In the genomic region with DNA sequence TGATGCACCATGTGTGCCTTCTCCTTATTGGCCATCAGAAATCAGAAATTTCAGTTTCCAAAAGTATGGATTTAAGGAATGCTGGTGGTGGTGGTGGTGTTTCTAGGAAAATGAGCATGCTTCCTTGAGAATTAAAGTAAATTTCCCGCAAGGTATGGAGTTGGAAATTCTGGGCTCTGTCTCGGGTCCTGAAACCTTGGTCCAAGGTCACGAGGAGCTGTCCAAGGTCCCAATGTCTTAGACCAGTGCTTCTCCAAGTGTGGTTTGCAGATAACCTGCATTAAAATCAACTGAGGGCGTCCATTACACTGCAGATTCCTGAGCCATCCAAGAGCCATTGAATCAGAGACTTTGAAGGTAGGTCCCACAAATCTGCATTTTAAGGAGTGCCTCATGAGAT, we compare ENCODE assay signal across 1 cellular context.
TF ChIP-seq lines count a peak whose summit lies in the region.

No MANE protein-coding gene starts in this region.

TF ChIP-seq in K562, 482 proteins besides CTCF, POLR2A, EP300 and RAD21 (continued from another document and continues in another):
- TF ChIP-seq, protein P1, sequence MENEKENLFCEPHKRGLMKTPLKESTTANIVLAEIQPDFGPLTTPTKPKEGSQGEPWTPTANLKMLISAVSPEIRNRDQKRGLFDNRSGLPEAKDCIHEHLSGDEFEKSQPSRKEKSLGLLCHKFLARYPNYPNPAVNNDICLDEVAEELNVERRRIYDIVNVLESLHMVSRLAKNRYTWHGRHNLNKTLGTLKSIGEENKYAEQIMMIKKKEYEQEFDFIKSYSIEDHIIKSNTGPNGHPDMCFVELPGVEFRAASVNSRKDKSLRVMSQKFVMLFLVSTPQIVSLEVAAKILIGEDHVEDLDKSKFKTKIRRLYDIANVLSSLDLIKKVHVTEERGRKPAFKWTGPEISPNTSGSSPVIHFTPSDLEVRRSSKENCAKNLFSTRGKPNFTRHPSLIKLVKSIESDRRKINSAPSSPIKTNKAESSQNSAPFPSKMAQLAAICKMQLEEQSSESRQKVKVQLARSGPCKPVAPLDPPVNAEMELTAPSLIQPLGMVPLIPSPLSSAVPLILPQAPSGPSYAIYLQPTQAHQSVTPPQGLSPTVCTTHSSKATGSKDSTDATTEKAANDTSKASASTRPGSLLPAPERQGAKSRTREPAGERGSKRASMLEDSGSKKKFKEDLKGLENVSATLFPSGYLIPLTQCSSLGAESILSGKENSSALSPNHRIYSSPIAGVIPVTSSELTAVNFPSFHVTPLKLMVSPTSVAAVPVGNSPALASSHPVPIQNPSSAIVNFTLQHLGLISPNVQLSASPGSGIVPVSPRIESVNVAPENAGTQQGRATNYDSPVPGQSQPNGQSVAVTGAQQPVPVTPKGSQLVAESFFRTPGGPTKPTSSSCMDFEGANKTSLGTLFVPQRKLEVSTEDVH (IDR thresholded peaks at IDR 0.05; ENCODE audit: low read depth, partially characterized antibody), result no peak
- TF ChIP-seq HMG20A (CRISPR knock-in tag; conservative IDR thresholded peaks at IDR 0.05) (no peak), BCOR (IDR thresholded peaks at IDR 0.05) (no peak), TEAD4 (IDR thresholded peaks at IDR 0.05; ENCODE audit: low read length) (no peak), TEAD4 (CRISPR knock-in tag; IDR thresholded peaks at IDR 0.05; ENCODE audit: borderline replicate concordance) (no peak), RBM34 (IDR thresholded peaks at IDR 0.05; ENCODE audit: borderline replicate concordance, insufficient read depth, low read length) (no peak), SRSF1 (IDR thresholded peaks at IDR 0.05; ENCODE audit: low read depth, low read length) (no peak), CCNT2 (IDR thresholded peaks at IDR 0.05; ENCODE audit: borderline replicate concordance, extremely low read depth, insufficient read length, low read depth, low read length) (no peak), ZNF431 (CRISPR knock-in tag; IDR thresholded peaks at IDR 0.05) (no peak), BCL6 (CRISPR knock-in tag; IDR thresholded peaks at IDR 0.05) (peak; percentile 64; the same call in 1 of the 2 replicates), RBM14 (IDR thresholded peaks at IDR 0.05; ENCODE audit: borderline replicate concordance, insufficient read depth, low read depth, low read length) (no peak), PTRF (tag; IDR thresholded peaks at IDR 0.05) (no peak), RBBP5 (IDR thresholded peaks at IDR 0.05; ENCODE audit: borderline replicate concordance, insufficient read depth, low read length, poor library complexity, severe bottlenecking) (no peak), ZNF324 (CRISPR knock-in tag; IDR thresholded peaks at IDR 0.05) (no peak), CBX2 (IDR thresholded peaks at IDR 0.05; ENCODE audit: insufficient read depth, low read length, poor library complexity, severe bottlenecking) (no peak), TRIM28 (IDR thresholded peaks at IDR 0.05) (no peak), ZNF75A (CRISPR knock-in tag; IDR thresholded peaks at IDR 0.05) (no peak), DACH1 (IDR thresholded peaks at IDR 0.05; ENCODE audit: partially characterized antibody) (no peak), FOXJ3 (CRISPR knock-in tag; IDR thresholded peaks at IDR 0.05) (peak; percentile 75), SMARCA4 (IDR thresholded peaks at IDR 0.05) (no peak), BACH1 (tag; IDR thresholded peaks at IDR 0.05) (peak; percentile 63), POLR2AphosphoS2 (IDR thresholded peaks at IDR 0.05; ENCODE audit: low read length) (no peak), SAFB (IDR thresholded peaks at IDR 0.05; ENCODE audit: borderline replicate concordance, low read depth, low read length) (no peak), TEAD2 (tag; IDR thresholded peaks at IDR 0.05) (no peak), MEF2D (tag; conservative IDR thresholded peaks at IDR 0.05; ENCODE audit: low read depth) (no peak), IFI16 (CRISPR knock-in tag; IDR thresholded peaks at IDR 0.05) (no peak), KLF6 (CRISPR knock-in tag; IDR thresholded peaks at IDR 0.05; ENCODE audit: borderline replicate concordance) (peak; percentile 53; the same call in 1 of the 2 replicates), DDX20 (tag; IDR thresholded peaks at IDR 0.05; ENCODE audit: low read depth) (no peak), HDGF (IDR thresholded peaks at IDR 0.05) (no peak), HNRNPK (IDR thresholded peaks at IDR 0.05; ENCODE audit: low read depth, low read length, poor library complexity, severe bottlenecking) (no peak)
- TF ChIP-seq, protein P2, sequence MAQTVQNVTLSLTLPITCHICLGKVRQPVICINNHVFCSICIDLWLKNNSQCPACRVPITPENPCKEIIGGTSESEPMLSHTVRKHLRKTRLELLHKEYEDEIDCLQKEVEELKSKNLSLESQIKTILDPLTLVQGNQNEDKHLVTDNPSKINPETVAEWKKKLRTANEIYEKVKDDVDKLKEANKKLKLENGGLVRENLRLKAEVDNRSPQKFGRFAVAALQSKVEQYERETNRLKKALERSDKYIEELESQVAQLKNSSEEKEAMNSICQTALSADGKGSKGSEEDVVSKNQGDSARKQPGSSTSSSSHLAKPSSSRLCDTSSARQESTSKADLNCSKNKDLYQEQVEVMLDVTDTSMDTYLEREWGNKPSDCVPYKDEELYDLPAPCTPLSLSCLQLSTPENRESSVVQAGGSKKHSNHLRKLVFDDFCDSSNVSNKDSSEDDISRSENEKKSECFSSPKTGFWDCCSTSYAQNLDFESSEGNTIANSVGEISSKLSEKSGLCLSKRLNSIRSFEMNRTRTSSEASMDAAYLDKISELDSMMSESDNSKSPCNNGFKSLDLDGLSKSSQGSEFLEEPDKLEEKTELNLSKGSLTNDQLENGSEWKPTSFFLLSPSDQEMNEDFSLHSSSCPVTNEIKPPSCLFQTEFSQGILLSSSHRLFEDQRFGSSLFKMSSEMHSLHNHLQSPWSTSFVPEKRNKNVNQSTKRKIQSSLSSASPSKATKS (CRISPR knock-in tag; IDR thresholded peaks at IDR 0.05), result no peak
- TF ChIP-seq, protein P3, sequence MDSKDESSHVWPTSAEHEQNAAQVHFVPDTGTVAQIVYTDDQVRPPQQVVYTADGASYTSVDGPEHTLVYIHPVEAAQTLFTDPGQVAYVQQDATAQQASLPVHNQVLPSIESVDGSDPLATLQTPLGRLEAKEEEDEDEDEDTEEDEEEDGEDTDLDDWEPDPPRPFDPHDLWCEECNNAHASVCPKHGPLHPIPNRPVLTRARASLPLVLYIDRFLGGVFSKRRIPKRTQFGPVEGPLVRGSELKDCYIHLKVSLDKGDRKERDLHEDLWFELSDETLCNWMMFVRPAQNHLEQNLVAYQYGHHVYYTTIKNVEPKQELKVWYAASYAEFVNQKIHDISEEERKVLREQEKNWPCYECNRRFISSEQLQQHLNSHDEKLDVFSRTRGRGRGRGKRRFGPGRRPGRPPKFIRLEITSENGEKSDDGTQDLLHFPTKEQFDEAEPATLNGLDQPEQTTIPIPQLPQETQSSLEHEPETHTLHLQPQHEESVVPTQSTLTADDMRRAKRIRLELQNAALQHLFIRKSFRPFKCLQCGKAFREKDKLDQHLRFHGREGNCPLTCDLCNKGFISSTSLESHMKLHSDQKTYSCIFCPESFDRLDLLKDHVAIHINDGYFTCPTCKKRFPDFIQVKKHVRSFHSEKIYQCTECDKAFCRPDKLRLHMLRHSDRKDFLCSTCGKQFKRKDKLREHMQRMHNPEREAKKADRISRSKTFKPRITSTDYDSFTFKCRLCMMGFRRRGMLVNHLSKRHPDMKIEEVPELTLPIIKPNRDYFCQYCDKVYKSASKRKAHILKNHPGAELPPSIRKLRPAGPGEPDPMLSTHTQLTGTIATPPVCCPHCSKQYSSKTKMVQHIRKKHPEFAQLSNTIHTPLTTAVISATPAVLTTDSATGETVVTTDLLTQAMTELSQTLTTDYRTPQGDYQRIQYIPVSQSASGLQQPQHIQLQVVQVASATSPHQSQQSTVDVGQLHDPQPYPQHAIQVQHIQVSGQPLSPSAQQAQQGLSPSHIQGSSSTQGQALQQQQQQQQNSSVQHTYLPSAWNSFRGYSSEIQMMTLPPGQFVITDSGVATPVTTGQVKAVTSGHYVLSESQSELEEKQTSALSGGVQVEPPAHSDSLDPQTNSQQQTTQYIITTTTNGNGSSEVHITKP (IDR thresholded peaks at IDR 0.05; ENCODE audit: partially characterized antibody), result no peak
- TF ChIP-seq, protein P4, sequence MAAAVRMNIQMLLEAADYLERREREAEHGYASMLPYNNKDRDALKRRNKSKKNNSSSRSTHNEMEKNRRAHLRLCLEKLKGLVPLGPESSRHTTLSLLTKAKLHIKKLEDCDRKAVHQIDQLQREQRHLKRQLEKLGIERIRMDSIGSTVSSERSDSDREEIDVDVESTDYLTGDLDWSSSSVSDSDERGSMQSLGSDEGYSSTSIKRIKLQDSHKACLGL (CRISPR knock-in tag; IDR thresholded peaks at IDR 0.05; ENCODE audit: borderline replicate concordance, poor library complexity, severe bottlenecking), result no peak
- TF ChIP-seq, protein P5, sequence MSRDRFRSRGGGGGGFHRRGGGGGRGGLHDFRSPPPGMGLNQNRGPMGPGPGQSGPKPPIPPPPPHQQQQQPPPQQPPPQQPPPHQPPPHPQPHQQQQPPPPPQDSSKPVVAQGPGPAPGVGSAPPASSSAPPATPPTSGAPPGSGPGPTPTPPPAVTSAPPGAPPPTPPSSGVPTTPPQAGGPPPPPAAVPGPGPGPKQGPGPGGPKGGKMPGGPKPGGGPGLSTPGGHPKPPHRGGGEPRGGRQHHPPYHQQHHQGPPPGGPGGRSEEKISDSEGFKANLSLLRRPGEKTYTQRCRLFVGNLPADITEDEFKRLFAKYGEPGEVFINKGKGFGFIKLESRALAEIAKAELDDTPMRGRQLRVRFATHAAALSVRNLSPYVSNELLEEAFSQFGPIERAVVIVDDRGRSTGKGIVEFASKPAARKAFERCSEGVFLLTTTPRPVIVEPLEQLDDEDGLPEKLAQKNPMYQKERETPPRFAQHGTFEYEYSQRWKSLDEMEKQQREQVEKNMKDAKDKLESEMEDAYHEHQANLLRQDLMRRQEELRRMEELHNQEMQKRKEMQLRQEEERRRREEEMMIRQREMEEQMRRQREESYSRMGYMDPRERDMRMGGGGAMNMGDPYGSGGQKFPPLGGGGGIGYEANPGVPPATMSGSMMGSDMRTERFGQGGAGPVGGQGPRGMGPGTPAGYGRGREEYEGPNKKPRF (IDR thresholded peaks at IDR 0.05; ENCODE audit: low read depth, low read length), result no peak
- TF ChIP-seq, protein P6, sequence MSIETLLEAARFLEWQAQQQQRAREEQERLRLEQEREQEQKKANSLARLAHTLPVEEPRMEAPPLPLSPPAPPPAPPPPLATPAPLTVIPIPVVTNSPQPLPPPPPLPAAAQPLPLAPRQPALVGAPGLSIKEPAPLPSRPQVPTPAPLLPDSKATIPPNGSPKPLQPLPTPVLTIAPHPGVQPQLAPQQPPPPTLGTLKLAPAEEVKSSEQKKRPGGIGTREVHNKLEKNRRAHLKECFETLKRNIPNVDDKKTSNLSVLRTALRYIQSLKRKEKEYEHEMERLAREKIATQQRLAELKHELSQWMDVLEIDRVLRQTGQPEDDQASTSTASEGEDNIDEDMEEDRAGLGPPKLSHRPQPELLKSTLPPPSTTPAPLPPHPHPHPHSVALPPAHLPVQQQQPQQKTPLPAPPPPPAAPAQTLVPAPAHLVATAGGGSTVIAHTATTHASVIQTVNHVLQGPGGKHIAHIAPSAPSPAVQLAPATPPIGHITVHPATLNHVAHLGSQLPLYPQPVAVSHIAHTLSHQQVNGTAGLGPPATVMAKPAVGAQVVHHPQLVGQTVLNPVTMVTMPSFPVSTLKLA (conservative IDR thresholded peaks at IDR 0.05), result no peak; a peak in 1 of 4 replicates
- TF ChIP-seq, protein P7, sequence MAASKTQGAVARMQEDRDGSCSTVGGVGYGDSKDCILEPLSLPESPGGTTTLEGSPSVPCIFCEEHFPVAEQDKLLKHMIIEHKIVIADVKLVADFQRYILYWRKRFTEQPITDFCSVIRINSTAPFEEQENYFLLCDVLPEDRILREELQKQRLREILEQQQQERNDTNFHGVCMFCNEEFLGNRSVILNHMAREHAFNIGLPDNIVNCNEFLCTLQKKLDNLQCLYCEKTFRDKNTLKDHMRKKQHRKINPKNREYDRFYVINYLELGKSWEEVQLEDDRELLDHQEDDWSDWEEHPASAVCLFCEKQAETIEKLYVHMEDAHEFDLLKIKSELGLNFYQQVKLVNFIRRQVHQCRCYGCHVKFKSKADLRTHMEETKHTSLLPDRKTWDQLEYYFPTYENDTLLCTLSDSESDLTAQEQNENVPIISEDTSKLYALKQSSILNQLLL (CRISPR knock-in tag; IDR thresholded peaks at IDR 0.05; ENCODE audit: borderline replicate concordance), result no peak
- TF ChIP-seq, protein P8, sequence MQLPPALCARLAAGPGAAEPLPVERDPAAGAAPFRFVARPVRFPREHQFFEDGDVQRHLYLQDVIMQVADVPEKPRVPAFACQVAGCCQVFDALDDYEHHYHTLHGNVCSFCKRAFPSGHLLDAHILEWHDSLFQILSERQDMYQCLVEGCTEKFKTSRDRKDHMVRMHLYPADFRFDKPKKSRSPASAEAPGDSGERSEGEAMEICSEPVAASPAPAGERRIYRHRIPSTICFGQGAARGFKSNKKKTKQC (CRISPR knock-in tag; IDR thresholded peaks at IDR 0.05), result peak; percentile 99
- TF ChIP-seq, protein P9, sequence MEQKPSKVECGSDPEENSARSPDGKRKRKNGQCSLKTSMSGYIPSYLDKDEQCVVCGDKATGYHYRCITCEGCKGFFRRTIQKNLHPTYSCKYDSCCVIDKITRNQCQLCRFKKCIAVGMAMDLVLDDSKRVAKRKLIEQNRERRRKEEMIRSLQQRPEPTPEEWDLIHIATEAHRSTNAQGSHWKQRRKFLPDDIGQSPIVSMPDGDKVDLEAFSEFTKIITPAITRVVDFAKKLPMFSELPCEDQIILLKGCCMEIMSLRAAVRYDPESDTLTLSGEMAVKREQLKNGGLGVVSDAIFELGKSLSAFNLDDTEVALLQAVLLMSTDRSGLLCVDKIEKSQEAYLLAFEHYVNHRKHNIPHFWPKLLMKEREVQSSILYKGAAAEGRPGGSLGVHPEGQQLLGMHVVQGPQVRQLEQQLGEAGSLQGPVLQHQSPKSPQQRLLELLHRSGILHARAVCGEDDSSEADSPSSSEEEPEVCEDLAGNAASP (IDR thresholded peaks at IDR 0.05), result no peak
- TF ChIP-seq, protein P10, sequence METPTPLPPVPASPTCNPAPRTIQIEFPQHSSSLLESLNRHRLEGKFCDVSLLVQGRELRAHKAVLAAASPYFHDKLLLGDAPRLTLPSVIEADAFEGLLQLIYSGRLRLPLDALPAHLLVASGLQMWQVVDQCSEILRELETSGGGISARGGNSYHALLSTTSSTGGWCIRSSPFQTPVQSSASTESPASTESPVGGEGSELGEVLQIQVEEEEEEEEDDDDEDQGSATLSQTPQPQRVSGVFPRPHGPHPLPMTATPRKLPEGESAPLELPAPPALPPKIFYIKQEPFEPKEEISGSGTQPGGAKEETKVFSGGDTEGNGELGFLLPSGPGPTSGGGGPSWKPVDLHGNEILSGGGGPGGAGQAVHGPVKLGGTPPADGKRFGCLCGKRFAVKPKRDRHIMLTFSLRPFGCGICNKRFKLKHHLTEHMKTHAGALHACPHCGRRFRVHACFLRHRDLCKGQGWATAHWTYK (CRISPR knock-in tag; IDR thresholded peaks at IDR 0.05), result peak; percentile 68; the same call in 1 of the 2 replicates
- TF ChIP-seq, protein P11, sequence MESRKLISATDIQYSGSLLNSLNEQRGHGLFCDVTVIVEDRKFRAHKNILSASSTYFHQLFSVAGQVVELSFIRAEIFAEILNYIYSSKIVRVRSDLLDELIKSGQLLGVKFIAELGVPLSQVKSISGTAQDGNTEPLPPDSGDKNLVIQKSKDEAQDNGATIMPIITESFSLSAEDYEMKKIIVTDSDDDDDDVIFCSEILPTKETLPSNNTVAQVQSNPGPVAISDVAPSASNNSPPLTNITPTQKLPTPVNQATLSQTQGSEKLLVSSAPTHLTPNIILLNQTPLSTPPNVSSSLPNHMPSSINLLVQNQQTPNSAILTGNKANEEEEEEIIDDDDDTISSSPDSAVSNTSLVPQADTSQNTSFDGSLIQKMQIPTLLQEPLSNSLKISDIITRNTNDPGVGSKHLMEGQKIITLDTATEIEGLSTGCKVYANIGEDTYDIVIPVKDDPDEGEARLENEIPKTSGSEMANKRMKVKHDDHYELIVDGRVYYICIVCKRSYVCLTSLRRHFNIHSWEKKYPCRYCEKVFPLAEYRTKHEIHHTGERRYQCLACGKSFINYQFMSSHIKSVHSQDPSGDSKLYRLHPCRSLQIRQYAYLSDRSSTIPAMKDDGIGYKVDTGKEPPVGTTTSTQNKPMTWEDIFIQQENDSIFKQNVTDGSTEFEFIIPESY (CRISPR knock-in tag; IDR thresholded peaks at IDR 0.05), result no peak
